Comparison of ENCODE assay signal across 1 cellular context in genomic region chr18:62524443-62525200, GRCh38.
TF ChIP-seq lines count a peak whose summit lies in the region.

No MANE protein-coding gene starts in this region.

TF ChIP-seq in GM23338, 12 proteins besides CTCF, POLR2A, EP300 and RAD21:
- TF ChIP-seq ZNF462 (CRISPR knock-in tag; IDR thresholded peaks at IDR 0.05) (no peak), STAT1 (IDR thresholded peaks at IDR 0.05; ENCODE audit: unreplicated experiment) (no peak), POLR2AphosphoS5 (IDR thresholded peaks at IDR 0.05; ENCODE audit: low read depth) (no peak), CREB1 (CRISPR knock-in tag; IDR thresholded peaks at IDR 0.05; ENCODE audit: low read depth) (no peak), NANOG (IDR thresholded peaks at IDR 0.05; ENCODE audit: borderline replicate concordance) (no peak), EZH2phosphoT487 (IDR thresholded peaks at IDR 0.05; ENCODE audit: unreplicated experiment) (no peak), ZNF331 (CRISPR knock-in tag; IDR thresholded peaks at IDR 0.05; ENCODE audit: low read depth) (no peak), ETS1 (IDR thresholded peaks at IDR 0.05) (no peak), ZNF114 (CRISPR knock-in tag; IDR thresholded peaks at IDR 0.05) (no peak), EZH2 (IDR thresholded peaks at IDR 0.05; ENCODE audit: low read depth, unreplicated experiment) (no peak), JUNB (IDR thresholded peaks at IDR 0.05; ENCODE audit: unreplicated experiment) (no peak), REST (IDR thresholded peaks at IDR 0.05; ENCODE audit: unreplicated experiment) (no peak)
TF ChIP-seq in GM23338: peak in this region for 0.
